Comparison of ENCODE assay signal across 24 cellular contexts in genomic region chr15:23482764-23483489, GRCh38. TPM values are rescaled to one million over a fixed set of nuclear protein-coding genes. Genes with fewer than 3 reads are reported as not detected.
DNase-seq lines count a peak whose midpoint lies in the region; ATAC-seq, FAIRE-seq and TF ChIP-seq lines count a peak whose summit lies in the region.
"Had no signal": no experiment of that assay in that cellular context is flagged by ENCODE, and none has a peak within 500 bp of the region (broad histone marks: within the 10 kb centered on the region; RNA-seq: fewer than 3 reads in every experiment).

No MANE protein-coding gene starts in this region.

- WGBS in A549 (ENCODE audit: missing lambda C conversion rate), result 60% methylated on average over 3 of the region's 3 CpGs

- H3K4me3 ChIP-seq in A549, result no peak overlapping the region
- H3K4me3 ChIP-seq: GM12878, GM23248, HAP-1 had no signal

- peaks cover 36% of the 10 kb centered on the region for H3K4me1 ChIP-seq in A549
- H3K4me1 ChIP-seq: HAP-1 had no signal

- peak overlapping the region in 1 of 10 donors; percentile 37 for H3K4me3 Mint-ChIP-seq in naive thymus-derived CD8-positive, alpha-beta T cell
- H3K4me3 Mint-ChIP-seq: CD8-positive, alpha-beta T cell had no signal

- CTCF ChIA-PET in A549 (lab: Yijun Ruan, JAX), result interaction anchor here (1.0 to 2.0 kb wide), 4 partner anchors 9 to 16 kb away, joined by 3 to 10 read pairs (median 6); no protein-coding TSS in a partner anchor

- peak; percentile 50 for ATAC-seq in Right ventricle myocardium inferior
- ATAC-seq in left cardiac atrium, result no peak
- ATAC-seq in A549, result no peak
- no peak for ATAC-seq in naive thymus-derived CD8-positive, alpha-beta T cell
- ATAC-seq: CD8-positive, alpha-beta T cell; GM12878; HepG2 had no signal

- H3K27ac ChIP-seq in A549, result peak overlapping the region; percentile 80 to 82
- H3K27ac ChIP-seq: GM23248 had no signal

- TF ChIP-seq POLR2A in A549 (IDR thresholded peaks at IDR 0.05; ENCODE audit: low read length), result no peak

- no peak for TF ChIP-seq EP300 in A549 (IDR thresholded peaks at IDR 0.05)

- peaks cover 0 to 2% (median 0%) of the 10 kb centered on the region in 9 donors for H3K9me3 Mint-ChIP-seq in naive thymus-derived CD8-positive, alpha-beta T cell
- H3K9me3 Mint-ChIP-seq: CD8-positive, alpha-beta T cell had no signal

- TF ChIP-seq CTCF in A549 (IDR thresholded peaks at IDR 0.05), result no peak

- H3K27ac Mint-ChIP-seq in naive thymus-derived CD8-positive, alpha-beta T cell, result no peak overlapping the region
- H3K27ac Mint-ChIP-seq: CD8-positive, alpha-beta T cell; IgD-negative memory B cell had no signal

- no peaks in the 10 kb centered on the region for H3K9me3 ChIP-seq in A549
- H3K9me3 ChIP-seq: HAP-1 had no signal

- H3K36me3 Mint-ChIP-seq in naive thymus-derived CD8-positive, alpha-beta T cell, result no peaks in the 10 kb centered on the region
- H3K36me3 Mint-ChIP-seq: CD8-positive, alpha-beta T cell; IgD-negative memory B cell had no signal

- in situ Hi-C loops in Caki2 (cut with HindIII; ENCODE audit: low pct_unique_long_range_greater_than_20kb, low sequenced_read_pairs), result no loop called here

- H3K27me3 Mint-ChIP-seq in naive thymus-derived CD8-positive, alpha-beta T cell, result peaks cover 0 to 27% (median 8%) of the 10 kb centered on the region in 5 donors
- H3K27me3 Mint-ChIP-seq: IgD-negative memory B cell had no signal

- H3K4me1 Mint-ChIP-seq in naive thymus-derived CD8-positive, alpha-beta T cell, result peaks cover 0 to 7% (median 4%) of the 10 kb centered on the region in 4 donors

- intact Hi-C loops in Right ventricle myocardium inferior (cut with DNase I), result loop anchor here (10.0 kb wide), 1 partner anchor 68 kb away; no protein-coding TSS in a partner anchor
- intact Hi-C loops in left cardiac atrium (cut with DNase I), result no loop called here

- FAIRE-seq in A549 (lab: Jason Lieb, UNC), result peak; percentile 23
- FAIRE-seq: GM12878, GM19239, HepG2 had no signal

- POLR2A ChIA-PET in A549 (lab: Yijun Ruan, JAX), result no interaction called here
- POLR2A ChIA-PET in naive thymus-derived CD8-positive, alpha-beta T cell (lab: Charles Lee), result no interaction called here

- TF ChIP-seq RAD21 in A549 (conservative IDR thresholded peaks at IDR 0.05 in 1 of 2, IDR thresholded peaks at IDR 0.05 in 1 of 2), result no peak

- DNase-seq in Right ventricle myocardium inferior (ENCODE audit: missing footprints), result no peak
- no peak for DNase-seq in left cardiac atrium
- peak in 1 of 2 experiments; percentile 31 for DNase-seq in A549 (ENCODE audit: low read depth in 1 of 2, low spot score in 1 of 2)
- DNase-seq in Caki2 (ENCODE audit: low read depth), result peak; percentile 25
- DNase-seq in RPMI8226, result peak; percentile 41
- no peak for DNase-seq in NCI-H510A treated with DMSO at 0.1 percent for 48 hours (lab: John Stamatoyannopoulos, UW)
- DNase-seq in NCI-H1417 (lab: John Stamatoyannopoulos, UW), result no peak
- DNase-seq in naive thymus-derived CD8-positive, alpha-beta T cell, result no peak
- DNase-seq: 8988T; ACHN; AML-193; CD8-positive, alpha-beta T cell; DMS 273 treated with DMSO at 0.1 percent for 48 hours; DND-41; EL; GM23248 had no signal

- H3K4me2 ChIP-seq in A549, result peak overlapping the region; percentile 69

TF ChIP-seq in A549, 52 proteins besides CTCF, POLR2A, EP300 and RAD21:
- TF ChIP-seq MAZ (IDR thresholded peaks at IDR 0.05; ENCODE audit: borderline replicate concordance, low read depth, low read length), result no peak
- peak; percentile 58 to 73 for TF ChIP-seq CEBPB (IDR thresholded peaks at IDR 0.05)
TF ChIP-seq in A549: peak in this region for 1.

RNA-seq across cellular contexts. Expression of gene GOLGA6L2, which starts 35.9 kb away (rescaled TPM):
- not detected for total RNA-seq in Right ventricle myocardium inferior
- total RNA-seq in left cardiac atrium, result not detected
- polyA plus RNA-seq in A549 (2011; rRNA removed), result not detected in 2 replicates
- not detected in 2 replicates for polyA plus RNA-seq in A549 (2012; cell fraction: cytosol; rRNA removed)
- 0.17 TPM in 1 of 2 replicates, not detected in the other for polyA plus RNA-seq in A549 (2012; cell fraction: nucleus; rRNA removed)
- 0.03 TPM in 1 of 3 replicates, not detected in the others for polyA plus RNA-seq in A549 (2017; fragmentation: RNase III; extraction: RNeasy Plus Mini Kit Qiagen cat#74134 plus additional on column Dnase treatment)
- not detected in 2 replicates for polyA minus RNA-seq in A549 (2011; rRNA and poly(A)+ RNA removed)
- not detected in 2 replicates for total RNA-seq in Caki2 (2014; rRNA removed; shearing (Covaris generic); ENCODE audit: low replicate concordance)
- total RNA-seq in naive thymus-derived CD8-positive, alpha-beta T cell, result not detected
- not detected for polyA plus RNA-seq in naive thymus-derived CD8-positive, alpha-beta T cell
- total RNA-seq: CD8-positive, alpha-beta T cell; G401; GM12878; GM23248; H4; HepG2 had no signal
- polyA plus RNA-seq: BJ, GM12878, GM23248, HepG2, IgD-negative memory B cell had no signal

Comparison
In these comparisons a context has a peak if more than half of its experiments do, and no peak if none do; other contexts are left out.
1. DNase-seq: peak in Caki2 (single experiment) and RPMI8226 (single experiment); none in Right ventricle myocardium inferior (single experiment), left cardiac atrium (single experiment), NCI-H510A treated with DMSO at 0.1 percent for 48 hours (single experiment), NCI-H1417 (0 of 3) and naive thymus-derived CD8-positive, alpha-beta T cell (0 of 10).